8 cellular contexts compared by ENCODE assay signal in the genomic region with DNA sequence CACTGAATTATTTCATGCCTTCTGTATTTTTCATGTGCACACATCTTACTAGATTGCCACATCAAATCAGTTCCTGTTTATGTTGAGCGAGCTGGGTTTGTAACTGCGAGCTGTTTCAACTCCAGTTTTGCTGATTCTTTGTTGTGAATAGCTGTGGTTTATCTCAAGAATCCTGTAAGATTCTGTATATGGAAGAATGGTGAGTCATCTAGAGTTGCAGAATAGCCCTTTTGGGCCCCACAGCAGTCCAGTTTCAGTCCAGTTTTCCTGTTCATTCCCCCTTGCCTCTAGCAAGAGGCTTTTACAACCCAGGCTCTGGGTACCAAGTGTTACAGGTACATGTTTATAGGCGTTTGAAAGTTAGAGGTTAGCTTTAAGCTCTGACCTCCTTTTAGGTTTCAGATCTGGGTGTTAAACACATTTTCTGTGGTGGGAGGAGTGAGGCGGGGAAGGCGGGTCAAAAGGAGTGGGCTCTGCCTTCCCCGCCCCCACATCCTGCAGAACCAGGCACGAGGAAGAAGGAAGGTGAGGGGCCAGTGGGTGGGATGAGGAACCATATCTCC. TPM values are rescaled to one million over a fixed set of nuclear protein-coding genes. Genes with fewer than 3 reads are reported as not detected.
A peak's percentile ranks its signal among the peaks of the same experiment; 100 is the strongest.
DNase-seq lines count a peak whose midpoint lies in the region; ATAC-seq, FAIRE-seq and TF ChIP-seq lines count a peak whose summit lies in the region.

No MANE protein-coding gene starts in this region.

- POLR2A ChIA-PET in Caco-2 (lab: Charles Lee), result interaction anchor here (0.6 to 0.9 kb wide), 3 partner anchors 11 to 33 kb away, joined by 3 to 7 read pairs (median 4); a partner anchor contains a TSS

- H3K9me3 Mint-ChIP-seq in Caco-2 (ENCODE audit: unreplicated experiment), result no peaks in the 10 kb centered on the region
- H3K9me3 Mint-ChIP-seq in activated CD4-positive, alpha-beta T cell treated with anti-CD3 and anti-CD28 coated beads, Interleukin-2, amount 10 ng/mL, durations not matched to agents 24 days and 14 days, result no peaks in the 10 kb centered on the region
- no peaks in the 10 kb centered on the region for H3K9me3 Mint-ChIP-seq in nephron progenitor cell

- H3K9me3 ChIP-seq in Caco-2, result no peaks in the 10 kb centered on the region

- peak; percentile 70 for ATAC-seq in GM21447 (IDR thresholded peaks at IDR 0.05; ENCODE audit: unreplicated experiment)

- H3K4me1 Mint-ChIP-seq in Caco-2 (ENCODE audit: low read depth, unreplicated experiment), result peaks cover 33% of the 10 kb centered on the region
- peaks cover 43% of the 10 kb centered on the region for H3K4me1 Mint-ChIP-seq in activated CD4-positive, alpha-beta T cell treated with anti-CD3 and anti-CD28 coated beads, Interleukin-2, amount 10 ng/mL, durations not matched to agents 24 days and 14 days
- H3K4me1 Mint-ChIP-seq in nephron progenitor cell, result peaks cover 73% of the 10 kb centered on the region

- CTCF ChIA-PET in Caco-2 (lab: Charles Lee), result interaction anchor here (1.2 kb wide), 1 partner anchor 13 kb away, joined by 3 read pairs; no protein-coding TSS in a partner anchor

- no peak overlapping the region for H3K4me3 ChIP-seq in Caco-2 (ENCODE audit: low read depth, low read length)

- no peak for TF ChIP-seq POLR2A in erythroblast (IDR thresholded peaks at IDR 0.05; ENCODE audit: low read length)

- FAIRE-seq in HTR-8/SVneo (lab: Jason Lieb, UNC), result no peak

- H3K36me3 ChIP-seq in Caco-2 (ENCODE audit: control insufficient read depth, insufficient read depth, low read length), result no peaks in the 10 kb centered on the region; the same call in none of the 2 replicates

- TF ChIP-seq CTCF in Caco-2 (IDR thresholded peaks at IDR 0.05; ENCODE audit: insufficient read depth in 1 of 2, low read depth in 1 of 2, low read length in 1 of 2, severe bottlenecking in 1 of 2, unreplicated experiment in 1 of 2) (no peak), nephron progenitor cell (IDR thresholded peaks at IDR 0.05) (no peak)

- peak in 1 of 2 experiments; percentile 48 for DNase-seq in Caco-2
- peak; percentile 81 for DNase-seq in HTR-8/SVneo (ENCODE audit: insufficient read length, low spot score)
- peak; percentile 83 for DNase-seq in activated CD4-positive, alpha-beta T cell treated with anti-CD3 and anti-CD28 coated beads, Interleukin-2, amount 10 ng/mL, durations not matched to agents 24 days and 14 days
- peak; percentile 51 to 81 for DNase-seq in erythroblast (lab: John Stamatoyannopoulos, UW)
- DNase-seq in nephron progenitor cell, result no peak
- no peak for DNase-seq in NCI-H1694 (lab: John Stamatoyannopoulos, UW)
- no peak for DNase-seq in iPS-NIHi11 (ENCODE audit: low spot score)

- no peaks in the 10 kb centered on the region for H3K27me3 ChIP-seq in Caco-2 (replicated peaks; ENCODE audit: control insufficient read depth, insufficient read depth, low read length)

- intact Hi-C loops in Caco-2 (cut with micrococcal nuclease; ENCODE audit: unreplicated experiment), result no loop called here
- intact Hi-C loops in activated CD4-positive, alpha-beta T cell treated with anti-CD3 and anti-CD28 coated beads, Interleukin-2, amount 10 ng/mL, durations not matched to agents 24 days and 14 days (cut with micrococcal nuclease), result loop anchor here (1.0 to 5.0 kb wide), 3 partner anchors 15 to 35 kb away; a partner anchor contains a TSS

- H3K36me3 Mint-ChIP-seq in Caco-2 (ENCODE audit: insufficient read depth, unreplicated experiment) (peaks cover 15% of the 10 kb centered on the region), nephron progenitor cell (ENCODE audit: low read depth) (no peaks in the 10 kb centered on the region)
- H3K36me3 Mint-ChIP-seq in activated CD4-positive, alpha-beta T cell treated with anti-CD3 and anti-CD28 coated beads, Interleukin-2, amount 10 ng/mL, durations not matched to agents 24 days and 14 days (ENCODE audit: low read depth), result peaks cover 5% of the 10 kb centered on the region

- H3K27ac Mint-ChIP-seq in Caco-2 (ENCODE audit: unreplicated experiment), result peak overlapping the region; percentile 88
- H3K27ac Mint-ChIP-seq in activated CD4-positive, alpha-beta T cell treated with anti-CD3 and anti-CD28 coated beads, Interleukin-2, amount 10 ng/mL, durations not matched to agents 24 days and 14 days, result peak overlapping the region; percentile 87
- H3K27ac Mint-ChIP-seq in nephron progenitor cell, result peak overlapping the region; percentile 58

- peak overlapping the region; percentile 55 for H3K4me3 Mint-ChIP-seq in Caco-2 (ENCODE audit: unreplicated experiment)
- H3K4me3 Mint-ChIP-seq in activated CD4-positive, alpha-beta T cell treated with anti-CD3 and anti-CD28 coated beads, Interleukin-2, amount 10 ng/mL, durations not matched to agents 24 days and 14 days, result peak overlapping the region; percentile 73
- no peak overlapping the region for H3K4me3 Mint-ChIP-seq in nephron progenitor cell

- BruUV-seq in Caco-2 (replicated peaks; lab: Mats Ljungman, UMichigan), result no TSS peak

- H3K27me3 Mint-ChIP-seq in Caco-2 (ENCODE audit: insufficient read depth, unreplicated experiment), result no peaks in the 10 kb centered on the region
- no peaks in the 10 kb centered on the region for H3K27me3 Mint-ChIP-seq in activated CD4-positive, alpha-beta T cell treated with anti-CD3 and anti-CD28 coated beads, Interleukin-2, amount 10 ng/mL, durations not matched to agents 24 days and 14 days
- H3K27me3 Mint-ChIP-seq in nephron progenitor cell (ENCODE audit: low read depth, poor library complexity), result peaks cover 5% of the 10 kb centered on the region

- H3K4me1 ChIP-seq in Caco-2, result peaks cover 48% of the 10 kb centered on the region

RNA-seq across cellular contexts. Expression of a gene that starts 32.7 kb away (rescaled TPM):
- total RNA-seq in Caco-2 (2022), result 54.0 and 57.6 TPM in 2 replicates
- 47.2 and 47.3 TPM in 2 replicates for total RNA-seq in activated CD4-positive, alpha-beta T cell treated with anti-CD3 and anti-CD28 coated beads, Interleukin-2, amount 10 ng/mL, durations not matched to agents 24 days and 14 days

Comparison
In these comparisons a context has a peak if more than half of its experiments do, and no peak if none do; other contexts are left out.
1. DNase-seq: peak in HTR-8/SVneo (single experiment), activated CD4-positive, alpha-beta T cell treated with anti-CD3 and anti-CD28 coated beads, Interleukin-2, amount 10 ng/mL, durations not matched to agents 24 days and 14 days (single experiment) and erythroblast (2 of 2); none in nephron progenitor cell (single experiment), NCI-H1694 (single experiment) and iPS-NIHi11 (single experiment).
2. Peak in every context shown above with its lines, with median percentiles within 50 percentile points of each other: H3K27ac Mint-ChIP-seq.